Comparison of ENCODE assay signal across 9 cellular contexts in the genomic region with DNA sequence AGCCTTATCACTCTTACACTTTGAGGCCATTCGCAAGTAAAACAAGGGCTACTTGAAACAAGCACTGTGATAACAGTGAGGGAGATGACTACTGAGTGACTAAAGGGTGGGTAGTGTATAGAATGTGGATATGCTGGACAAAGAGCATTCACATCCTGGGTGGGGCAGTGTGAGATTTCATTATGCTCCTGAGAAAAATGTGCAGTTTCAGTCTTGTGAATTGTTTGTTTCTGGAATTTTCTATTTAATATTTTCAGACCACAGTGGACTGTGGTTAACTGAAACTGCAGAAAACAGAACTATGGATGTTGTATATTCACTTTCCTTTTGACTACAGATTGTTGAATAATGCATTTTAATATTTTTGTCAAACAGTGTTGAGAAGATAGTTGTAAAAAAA. TPM values are rescaled to one million over a fixed set of nuclear protein-coding genes. Genes with fewer than 3 reads are reported as not detected.
DNase-seq lines count a peak whose midpoint lies in the region; ATAC-seq, FAIRE-seq and TF ChIP-seq lines count a peak whose summit lies in the region.
"Had no signal": no experiment of that assay in that cellular context is flagged by ENCODE, and none has a peak within 500 bp of the region (broad histone marks: within the 10 kb centered on the region; RNA-seq: fewer than 3 reads in every experiment).

No MANE protein-coding gene starts in this region.

- peaks cover 15% of the 10 kb centered on the region for H3K4me1 ChIP-seq in mammary epithelial cell (ENCODE audit: insufficient read depth, low read length)

- dilution Hi-C loops in mammary epithelial cell (cut with HindIII; ENCODE audit: low sequenced_read_pairs), result no loop called here

- TF ChIP-seq CTCF in mammary epithelial cell (conservative IDR thresholded peaks at IDR 0.05 in 1 of 2, IDR thresholded peaks at IDR 0.05 in 1 of 2; ENCODE audit: extremely low read depth in 1 of 2, insufficient read depth in 1 of 2, low read depth in 1 of 2, low read length in 2 of 2), result no peak
- TF ChIP-seq CTCF in type B pancreatic cell (conservative IDR thresholded peaks at IDR 0.05), result no peak

- no peak for FAIRE-seq in GM12891 (lab: Jason Lieb, UNC)

- in situ Hi-C loops in mammary epithelial cell (cut with MboI; ENCODE audit: low sequenced_read_pairs in 2 of 2), result no loop called here

- CTCF ChIA-PET in mammary epithelial cell (lab: Charles Lee; ENCODE audit: low non-redundant PET), result no interaction called here

- TF ChIP-seq POLR2A in GM12891 (IDR thresholded peaks at IDR 0.05; ENCODE audit: low read depth, low read length), result no peak

- peak overlapping the region; percentile 76 for H3K4me3 Mint-ChIP-seq in type B pancreatic cell
- H3K4me3 Mint-ChIP-seq: CD4-positive, CD25-positive, alpha-beta regulatory T cell had no signal

- 9% methylated on average over 1 of the region's 1 CpG for WGBS in mammary epithelial cell (ENCODE audit: low coverage, missing lambda C conversion rate)

- peaks cover 7% of the 10 kb centered on the region for H3K36me3 ChIP-seq in mammary epithelial cell (ENCODE audit: insufficient read depth, low read length)

- H2AFZ ChIP-seq in mammary epithelial cell (ENCODE audit: low read depth, low read length), result no peak overlapping the region

- peak overlapping the region; percentile 98 for H3K27ac ChIP-seq in mammary epithelial cell (ENCODE audit: insufficient read depth, low read depth, low read length)

- BruUV-seq in mammary epithelial cell (replicated peaks; lab: Mats Ljungman, UMichigan), result no TSS peak

- intact Hi-C loops in mammary epithelial cell (cut with micrococcal nuclease), result no loop called here

- no peak overlapping the region for H3K4me3 ChIP-seq in mammary epithelial cell (replicated peaks in 1 of 3; ENCODE audit: insufficient read depth in 1 of 3, low read depth in 2 of 3, low read length in 3 of 3)

- peaks cover 5% of the 10 kb centered on the region for H3K4me1 Mint-ChIP-seq in type B pancreatic cell (ENCODE audit: unreplicated experiment)

- peaks cover 0 to 4% of the 10 kb centered on the region in 2 donors for H3K9me3 Mint-ChIP-seq in activated naive CD4-positive, alpha-beta T cell treated with anti-CD3 and anti-CD28 coated beads, Interleukin-2, amount 50 U/mL, for 72 hours
- H3K9me3 Mint-ChIP-seq in type B pancreatic cell, result peaks cover 19% of the 10 kb centered on the region

- H3K36me3 Mint-ChIP-seq in activated naive CD4-positive, alpha-beta T cell treated with anti-CD3 and anti-CD28 coated beads, Interleukin-2, amount 50 U/mL, for 72 hours, result peaks cover 40 to 61% of the 10 kb centered on the region in 2 donors
- peaks cover 75% of the 10 kb centered on the region for H3K36me3 Mint-ChIP-seq in type B pancreatic cell

- H4K20me1 ChIP-seq in mammary epithelial cell (ENCODE audit: insufficient read depth, low read length), result no peaks in the 10 kb centered on the region

- H3K9ac ChIP-seq in mammary epithelial cell (ENCODE audit: insufficient read depth, low read length), result peak overlapping the region; percentile 21

- peaks cover 19% of the 10 kb centered on the region for H3K79me2 ChIP-seq in mammary epithelial cell (ENCODE audit: insufficient read depth, low read length)

- H3K9me3 ChIP-seq in mammary epithelial cell (replicated peaks; ENCODE audit: insufficient read depth, low read length), result peaks cover 5% of the 10 kb centered on the region

- H3K27ac Mint-ChIP-seq in activated naive CD4-positive, alpha-beta T cell treated with anti-CD3 and anti-CD28 coated beads, Interleukin-2, amount 50 U/mL, for 72 hours, result no peak overlapping the region
- peak overlapping the region; percentile 98 for H3K27ac Mint-ChIP-seq in type B pancreatic cell

- ATAC-seq in activated naive CD4-positive, alpha-beta T cell treated with anti-CD3 and anti-CD28 coated beads, Interleukin-2, amount 50 U/mL, for 72 hours, result peak; percentile 41 to 72
- ATAC-seq in HG03175 (IDR thresholded peaks at IDR 0.05; ENCODE audit: unreplicated experiment), result peak; percentile 82

- no peaks in the 10 kb centered on the region for H3K27me3 ChIP-seq in mammary epithelial cell (ENCODE audit: insufficient read depth, low read length)

- no peak for DNase-seq in activated naive CD4-positive, alpha-beta T cell treated with anti-CD3 and anti-CD28 coated beads, Interleukin-2, amount 50 U/mL, for 72 hours (ENCODE audit: low spot score in 2 of 2)
- DNase-seq in activated naive CD4-positive, alpha-beta T cell treated with Interleukin-2 at 50 U/mL for 16 hours, result no peak
- DNase-seq in mammary epithelial cell (peak; percentile 89), type B pancreatic cell (ENCODE audit: extremely low spot score, unreplicated experiment) (no peak), GM12891 (ENCODE audit: insufficient read length, low spot score) (no peak)
- DNase-seq in activated CD8-positive, alpha-beta memory T cell treated with anti-CD3 and anti-CD28 coated beads, Interleukin-2, amount 50 U/mL, for 48 hours, result no peak
- no peak for DNase-seq in activated CD8-positive, alpha-beta memory T cell treated with anti-CD3 and anti-CD28 coated beads for 24 hours

- no peaks in the 10 kb centered on the region for H3K27me3 Mint-ChIP-seq in type B pancreatic cell
- H3K27me3 Mint-ChIP-seq: CD4-positive, CD25-positive, alpha-beta regulatory T cell had no signal

- H3K4me2 ChIP-seq in mammary epithelial cell (ENCODE audit: insufficient read depth, low read depth, low read length), result peak overlapping the region; percentile 69

TF ChIP-seq in GM12891, 5 proteins besides CTCF, POLR2A, EP300 and RAD21:
- TF ChIP-seq POU2F2 (IDR thresholded peaks at IDR 0.05; ENCODE audit: low read depth, low read length), result no peak
- TF ChIP-seq TAF1 (IDR thresholded peaks at IDR 0.05; ENCODE audit: low read depth, low read length), result no peak
- TF ChIP-seq POLR2AphosphoS5 (IDR thresholded peaks at IDR 0.05; ENCODE audit: low read depth, low read length), result no peak
- no peak for TF ChIP-seq PAX5 (IDR thresholded peaks at IDR 0.05; ENCODE audit: insufficient read depth, low read length, severe bottlenecking)
- no peak for TF ChIP-seq SPI1 (IDR thresholded peaks at IDR 0.05; ENCODE audit: low read depth, low read length)
TF ChIP-seq in GM12891: peak in this region for 0.

RNA-seq across cellular contexts. Expression of a gene that starts 25.1 kb away (rescaled TPM):
- not detected for total RNA-seq in activated naive CD4-positive, alpha-beta T cell treated with anti-CD3 and anti-CD28 coated beads, Interleukin-2, amount 50 U/mL, for 72 hours
- under 1 TPM in 1 of 2 donors, not detected in 1; 0.12 TPM for total RNA-seq in mammary epithelial cell
- 0.02 TPM for polyA plus RNA-seq in mammary epithelial cell
- polyA minus RNA-seq in mammary epithelial cell, result not detected
- total RNA-seq in type B pancreatic cell (ENCODE audit: low replicate concordance), result 3.2 and 3.6 TPM in 2 replicates
- polyA plus RNA-seq in GM12891 (2012; ENCODE audit: low read depth, missing spikeins), result 0.03 TPM
